In the genomic region with DNA sequence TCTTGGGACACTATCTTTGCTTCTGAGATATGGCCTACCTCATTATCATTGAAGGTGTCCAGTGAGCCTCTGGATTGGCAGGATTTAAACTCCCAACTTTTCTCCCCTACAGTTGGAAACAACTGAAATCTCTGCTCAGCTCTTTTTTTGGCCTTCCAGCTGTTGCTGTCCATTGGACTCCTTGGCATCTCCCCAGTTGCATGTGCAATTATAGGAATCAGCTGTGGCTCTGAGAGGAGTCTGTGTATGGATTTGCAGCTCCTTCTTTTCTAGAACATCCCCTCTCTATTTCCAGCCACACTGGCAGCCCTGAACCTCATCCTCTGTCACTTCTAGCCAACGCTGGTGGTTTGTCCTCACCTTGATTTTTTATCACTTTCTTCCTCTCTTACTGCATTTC, we compare ENCODE assay signal across 28 cellular contexts. TPM values are rescaled to one million over a fixed set of nuclear protein-coding genes. Genes with fewer than 3 reads are reported as not detected.
DNase-seq lines count a peak whose midpoint lies in the region; ATAC-seq, FAIRE-seq and TF ChIP-seq lines count a peak whose summit lies in the region.
"Had no signal": no experiment of that assay in that cellular context is flagged by ENCODE, and none has a peak within 500 bp of the region (broad histone marks: within the 10 kb centered on the region; RNA-seq: fewer than 3 reads in every experiment).

No MANE protein-coding gene starts in this region.

- H3K4me3 ChIP-seq in astrocyte of the spinal cord (ENCODE audit: low read depth, low read length) (no peak overlapping the region), fibroblast of villous mesenchyme (ENCODE audit: low read depth, low read length) (no peak overlapping the region), skeletal muscle satellite cell (ENCODE audit: low read length) (no peak overlapping the region)
- H3K4me3 ChIP-seq: gastroesophageal sphincter, hepatocyte, pancreas, tibial artery had no signal

- H3K9me3 ChIP-seq in skeletal muscle satellite cell (replicated peaks; ENCODE audit: low read length), result no peaks in the 10 kb centered on the region
- H3K9me3 ChIP-seq: Caco-2, gastroesophageal sphincter, pancreas, SK-N-SH, tibial artery had no signal

- in situ Hi-C loops in astrocyte of the spinal cord (cut with HindIII; ENCODE audit: low sequenced_read_pairs), result no loop called here

- DNase-seq in HTR-8/SVneo (ENCODE audit: insufficient read length, low spot score), result no peak
- peak; percentile 9 for DNase-seq in astrocyte of the spinal cord (ENCODE audit: low read depth, low spot score)
- peak; percentile 50 for DNase-seq in fibroblast of villous mesenchyme (ENCODE audit: low read depth)
- DNase-seq in stimulated activated CD4-positive, alpha-beta T cell treated with anti-CD3 and anti-CD28 coated beads, Interleukin-4, amount 100 ng/mL, for 1 hour, result no peak
- DNase-seq in cortex of kidney (lab: John Stamatoyannopoulos, UW), result no peak
- DNase-seq: activated CD4-positive, alpha-beta T cell treated with anti-CD3 and anti-CD28 coated beads, Interleukin-2, amount 50 U/mL, for 1 hour; activated CD4-positive, CD25-positive, alpha-beta regulatory T cell; activated effector memory CD4-positive, alpha-beta T cell treated with Interleukin-2 at 50 U/mL for 16 hours; activated T-cell treated with anti-CD3 and anti-CD28 coated beads, Interleukin-2, amount 50 U/mL, for 1 hour; aorta; Caco-2; DMS53; effector memory CD4-positive, alpha-beta T cell; NCI-H1092 treated with DMSO at 0.1 percent for 48 hours; NCI-H2029; NCI-H524; pancreas; SK-N-SH; stimulated activated CD4-positive, alpha-beta T cell treated with anti-CD3 and anti-CD28 coated beads, Interleukin-4, amount 100 ng/mL, for 24 hours; tibial artery had no signal

- H3K36me3 ChIP-seq in skeletal muscle satellite cell (ENCODE audit: insufficient read depth, low read length), result peaks cover 11% of the 10 kb centered on the region
- H3K36me3 ChIP-seq: gastroesophageal sphincter had no signal

- no peak for ATAC-seq in HG03378 (IDR thresholded peaks at IDR 0.05; ENCODE audit: unreplicated experiment)
- ATAC-seq: gastroesophageal sphincter, pancreas had no signal

- peak overlapping the region; percentile 33 for H3K9ac ChIP-seq in skeletal muscle satellite cell (ENCODE audit: low read depth, low read length)
- H3K9ac ChIP-seq: SK-N-SH had no signal

- H3K4me2 ChIP-seq in skeletal muscle satellite cell (ENCODE audit: low read length), result peak overlapping the region; percentile 22
- H3K4me2 ChIP-seq: hepatocyte, SK-N-SH had no signal

- no peaks in the 10 kb centered on the region for H3K27me3 ChIP-seq in skeletal muscle satellite cell (ENCODE audit: control insufficient read depth, insufficient read depth, low read length)
- H3K27me3 ChIP-seq: gastroesophageal sphincter, hepatocyte, pancreas, tibial artery had no signal

- peaks cover 10% of the 10 kb centered on the region for H3K4me1 ChIP-seq in skeletal muscle satellite cell (ENCODE audit: control insufficient read depth, insufficient read depth, low read length)
- H3K4me1 ChIP-seq: pancreas had no signal

- no peak for TF ChIP-seq CTCF in astrocyte of the spinal cord (IDR thresholded peaks at IDR 0.05; ENCODE audit: low read depth, low read length)
- no peak for TF ChIP-seq CTCF in fibroblast of villous mesenchyme (IDR thresholded peaks at IDR 0.05; ENCODE audit: insufficient read depth, low read depth, low read length)

- FAIRE-seq in HTR-8/SVneo (lab: Jason Lieb, UNC), result peak; percentile 74
- FAIRE-seq: colon, GM12892, H54, pancreas, TTC549 had no signal

RNA-seq across cellular contexts. Expression of a gene that starts 21.2 kb away (rescaled TPM):
- total RNA-seq in fibroblast of villous mesenchyme, result 15.1 and 20.7 TPM in 2 replicates
- 13.2 and 15.1 TPM in 2 replicates for total RNA-seq in skeletal muscle satellite cell (2012; rRNA removed)

RNA-seq across cellular contexts. Expression of a gene that starts 58.3 kb away (rescaled TPM):
- total RNA-seq in fibroblast of villous mesenchyme, result 12.2 and 15.1 TPM in 2 replicates
- 10.9 and 12.9 TPM in 2 replicates for total RNA-seq in skeletal muscle satellite cell (2012; rRNA removed)

Comparison
In these comparisons a context has a peak if more than half of its experiments do, and no peak if none do; other contexts are left out.
1. DNase-seq: peak in astrocyte of the spinal cord (single experiment) and fibroblast of villous mesenchyme (single experiment); none in HTR-8/SVneo (single experiment), stimulated activated CD4-positive, alpha-beta T cell treated with anti-CD3 and anti-CD28 coated beads, Interleukin-4, amount 100 ng/mL, for 1 hour (single experiment) and cortex of kidney (single experiment).